In genomic region chr1:26233903-26234643, GRCh38 we compare ENCODE assay signal across 8 cellular contexts. TPM values are rescaled to one million over a fixed set of nuclear protein-coding genes. Genes with fewer than 3 reads are reported as not detected.
DNase-seq lines count a peak whose midpoint lies in the region; ATAC-seq and TF ChIP-seq lines count a peak whose summit lies in the region.

Gene CEP85 (plus strand): TSS chr1:26234200. CDS start chr1:26239784, 5,584 bp downstream.

- no peaks in the 10 kb centered on the region; the same call in 1 of the 2 replicates for H3F3A ChIP-seq in SU-DHL-6 (ENCODE audit: insufficient read depth)

- peak within 1 kb of the TSS; percentile 98 for H3K9ac ChIP-seq in SU-DHL-6 (ENCODE audit: low read length)

- no peaks in the 10 kb centered on the region for H3K9me2 ChIP-seq in SU-DHL-6 (replicated peaks; ENCODE audit: insufficient read depth, low read length)

- H3K4me1 ChIP-seq in osteoblast (ENCODE audit: insufficient read depth, low read length) (peaks cover 19% of the 10 kb centered on the region), thymus (ENCODE audit: control insufficient read depth, insufficient read depth, low read length) (peaks cover 9% of the 10 kb centered on the region)

- no peaks in the 10 kb centered on the region for H3K27me3 Mint-ChIP-seq in activated naive CD8-positive, alpha-beta T cell treated with anti-CD3 and anti-CD28 coated beads, Interleukin-2, amount 10 ng/mL, durations not matched to agents 7 days and 5 days
- peaks cover 4% of the 10 kb centered on the region for H3K27me3 Mint-ChIP-seq in glutamatergic neuron (ENCODE audit: unreplicated experiment)

- H3K27ac Mint-ChIP-seq in activated naive CD8-positive, alpha-beta T cell treated with anti-CD3 and anti-CD28 coated beads, Interleukin-2, amount 10 ng/mL, durations not matched to agents 7 days and 5 days: peak within 1 kb of the TSS; percentile 97
- H3K27ac Mint-ChIP-seq in glutamatergic neuron (ENCODE audit: unreplicated experiment): peak within 1 kb of the TSS; percentile 91

- H3K9me3 ChIP-seq in SU-DHL-6 (ENCODE audit: insufficient read depth, low read length) (no peaks in the 10 kb centered on the region), osteoblast (ENCODE audit: low read depth, low read length) (no peaks in the 10 kb centered on the region), thymus (ENCODE audit: control insufficient read depth) (no peaks in the 10 kb centered on the region)

- DNase-seq in NCI-H128 (lab: John Stamatoyannopoulos, UW; ENCODE audit: unreplicated experiment): peak; percentile 98
- peak; percentile 97 for DNase-seq in activated naive CD8-positive, alpha-beta T cell treated with anti-CD3 and anti-CD28 coated beads, Interleukin-2, amount 10 ng/mL, durations not matched to agents 7 days and 5 days
- peak; percentile 97 for DNase-seq in glutamatergic neuron
- peak; percentile 99 for DNase-seq in osteoblast (ENCODE audit: insufficient read length, low spot score, missing footprints)

- H3K79me2 ChIP-seq in SU-DHL-6 (ENCODE audit: insufficient read depth, low read length) (peaks cover 49% of the 10 kb centered on the region), osteoblast (ENCODE audit: insufficient read depth, low read length) (peaks cover 44% of the 10 kb centered on the region)

- 0 out of 2 replicates have a peak, but pooled peaks cover 2% of the 10 kb centered on the region for H3K36me3 ChIP-seq in SU-DHL-6 (ENCODE audit: low read length)
- H3K36me3 ChIP-seq in osteoblast (ENCODE audit: insufficient read depth, low read length): no peaks in the 10 kb centered on the region
- no peaks in the 10 kb centered on the region for H3K36me3 ChIP-seq in thymus (ENCODE audit: control insufficient read depth, insufficient read depth)

- under 1% methylated on average over 73 of the region's 73 CpGs for WGBS in thymus

- peak within 1 kb of the TSS; percentile 94 for H2AFZ ChIP-seq in SU-DHL-6 (ENCODE audit: low read depth, low read length, severe bottlenecking)
- peak within 1 kb of the TSS; percentile 97 for H2AFZ ChIP-seq in osteoblast (ENCODE audit: low read length)

- POLR2A ChIA-PET in activated naive CD8-positive, alpha-beta T cell treated with anti-CD3 and anti-CD28 coated beads, Interleukin-2, amount 10 ng/mL, durations not matched to agents 7 days and 5 days (lab: Charles Lee): interaction anchor here (0.6 to 2.0 kb wide), 13 partner anchors 29 to 238 kb away, joined by 3 to 21 read pairs (median 4); partner anchors contain the start of genes HMGN2, ZNF593 and ZNF593OS

- no peaks in the 10 kb centered on the region for H3K27me3 ChIP-seq in SU-DHL-6 (ENCODE audit: low read length)
- H3K27me3 ChIP-seq in osteoblast (ENCODE audit: insufficient read depth, low read length): no peaks in the 10 kb centered on the region
- H3K27me3 ChIP-seq in thymus (ENCODE audit: control insufficient read depth, insufficient read depth): no peaks in the 10 kb centered on the region

- H3K27ac ChIP-seq in SU-DHL-6 (ENCODE audit: low read depth, low read length) (peak within 1 kb of the TSS; percentile 73), osteoblast (ENCODE audit: low read depth, low read length) (peak within 1 kb of the TSS; percentile 79), thymus (ENCODE audit: low read depth) (peak within 1 kb of the TSS; percentile 81)

- H3K4me3 ChIP-seq in SU-DHL-6 (ENCODE audit: insufficient read depth, low read length, poor library complexity, severe bottlenecking) (peak within 1 kb of the TSS; percentile 99), osteoblast (ENCODE audit: insufficient read depth, low read length) (peak within 1 kb of the TSS; percentile 92), thymus (ENCODE audit: low read length) (peak within 1 kb of the TSS; percentile 56)

- H3K36me3 Mint-ChIP-seq in activated naive CD8-positive, alpha-beta T cell treated with anti-CD3 and anti-CD28 coated beads, Interleukin-2, amount 10 ng/mL, durations not matched to agents 7 days and 5 days: peaks cover 15% of the 10 kb centered on the region
- H3K36me3 Mint-ChIP-seq in glutamatergic neuron (ENCODE audit: unreplicated experiment): no peaks in the 10 kb centered on the region

- peak within 1 kb of the TSS; percentile 61 for H3K4me2 ChIP-seq in SU-DHL-6 (ENCODE audit: low read depth, low read length, poor library complexity, severe bottlenecking)
- peak within 1 kb of the TSS; percentile 87 for H3K4me2 ChIP-seq in osteoblast (ENCODE audit: insufficient read depth, low read length)

- no peaks in the 10 kb centered on the region for H3K9me3 Mint-ChIP-seq in activated naive CD8-positive, alpha-beta T cell treated with anti-CD3 and anti-CD28 coated beads, Interleukin-2, amount 10 ng/mL, durations not matched to agents 7 days and 5 days
- H3K9me3 Mint-ChIP-seq in glutamatergic neuron (ENCODE audit: unreplicated experiment): peaks cover 8% of the 10 kb centered on the region

- peak within 1 kb of the TSS; percentile 100 for H3K4me3 Mint-ChIP-seq in activated naive CD8-positive, alpha-beta T cell treated with anti-CD3 and anti-CD28 coated beads, Interleukin-2, amount 10 ng/mL, durations not matched to agents 7 days and 5 days
- H3K4me3 Mint-ChIP-seq in glutamatergic neuron (ENCODE audit: unreplicated experiment): peak within 1 kb of the TSS; percentile 100

- TF ChIP-seq CTCF in GM12873 (IDR thresholded peaks at IDR 0.05; ENCODE audit: insufficient read depth, low read depth, low read length, missing control alignments) (peak; percentile 93), SU-DHL-6 (IDR thresholded peaks at IDR 0.05; ENCODE audit: insufficient read depth, low read length, poor library complexity, severe bottlenecking) (peak; percentile 84), glutamatergic neuron (IDR thresholded peaks at IDR 0.05; ENCODE audit: partially characterized antibody, unreplicated experiment) (peak; percentile 73), osteoblast (IDR thresholded peaks at IDR 0.05; ENCODE audit: extremely low read depth, low read depth, low read length) (peak; percentile 75)

- peak; percentile 89 for ATAC-seq in HG02759 (IDR thresholded peaks at IDR 0.05; ENCODE audit: unreplicated experiment)
- peak; percentile 94 for ATAC-seq in activated naive CD8-positive, alpha-beta T cell treated with anti-CD3 and anti-CD28 coated beads, Interleukin-2, amount 10 ng/mL, durations not matched to agents 7 days and 5 days (ENCODE audit: low read depth)

- H3K4me1 Mint-ChIP-seq in activated naive CD8-positive, alpha-beta T cell treated with anti-CD3 and anti-CD28 coated beads, Interleukin-2, amount 10 ng/mL, durations not matched to agents 7 days and 5 days: peaks cover 29% of the 10 kb centered on the region
- H3K4me1 Mint-ChIP-seq in glutamatergic neuron (ENCODE audit: low read depth, unreplicated experiment): peaks cover 7% of the 10 kb centered on the region

- H4K20me1 ChIP-seq in SU-DHL-6 (ENCODE audit: low read depth, low read length) (peaks cover 8% of the 10 kb centered on the region; the same call in 1 of the 2 replicates), osteoblast (ENCODE audit: insufficient read depth, low read length) (no peaks in the 10 kb centered on the region)

RNA-seq across cellular contexts. Expression of gene CEP85, which starts in this region (rescaled TPM):
- total RNA-seq in activated naive CD8-positive, alpha-beta T cell treated with anti-CD3 and anti-CD28 coated beads, Interleukin-2, amount 10 ng/mL, durations not matched to agents 7 days and 5 days: 10 to 100 TPM; 36.0 to 37.2 TPM
- 28.2 TPM for total RNA-seq in glutamatergic neuron (ENCODE audit: unreplicated experiment)
- total RNA-seq in osteoblast: 8.0 and 9.1 TPM in 2 replicates
- 9.7 TPM for polyA plus RNA-seq in thymus

Comparison
In these comparisons a context has a peak if more than half of its experiments do, and no peak if none do; other contexts are left out.
1. Peak in every context shown above with its lines: DNase-seq, ATAC-seq, H3K4me3 ChIP-seq and H3K27ac ChIP-seq.